In genomic region chr4:151184523-151185458, GRCh38 we compare ENCODE assay signal across 13 cellular contexts.
DNase-seq lines count a peak whose midpoint lies in the region; ATAC-seq and TF ChIP-seq lines count a peak whose summit lies in the region.
"Had no signal": no experiment of that assay in that cellular context is flagged by ENCODE, and none has a peak within 500 bp of the region (broad histone marks: within the 10 kb centered on the region; RNA-seq: fewer than 3 reads in every experiment).

No MANE protein-coding gene starts in this region.

- no peaks in the 10 kb centered on the region for H3K36me3 ChIP-seq in right lobe of liver

- TF ChIP-seq POLR2A in right lobe of liver (IDR thresholded peaks at IDR 0.05) = no peak

- ATAC-seq in right lobe of liver = peak; percentile 53 to 91 (median 80)

- intact Hi-C loops in right lobe of liver (cut with DNase I) = no loop called here

- no peaks in the 10 kb centered on the region for H3K9me3 ChIP-seq in right lobe of liver

- H3K4me3 ChIP-seq in AG09309 (ENCODE audit: control insufficient read depth, low read depth, low read length) (no peak overlapping the region), right lobe of liver (no peak overlapping the region)
- H3K4me3 ChIP-seq: coronary artery had no signal

- TF ChIP-seq CTCF in AG09309 (IDR thresholded peaks at IDR 0.05; ENCODE audit: control insufficient read depth, insufficient read depth, low read depth, low read length, missing control alignments) (no peak), right lobe of liver (IDR thresholded peaks at IDR 0.05) (no peak)

- WGBS in right lobe of liver (ENCODE audit: insufficient coverage, low coverage, low lambda C conversion rate, missing lambda C conversion rate) = 42% methylated on average over 3 of the region's 6 CpGs

- H3K27ac ChIP-seq in right lobe of liver = no peak overlapping the region
- H3K27ac ChIP-seq: coronary artery had no signal

- H3K4me1 ChIP-seq in right lobe of liver = peaks cover 0 to 11% (median 2%) of the 10 kb centered on the region in 4 donors

- DNase-seq in AG09309 (ENCODE audit: low read depth) (peak; percentile 20), LHCN-M2 (ENCODE audit: low read depth) (peak; percentile 54), brain pericyte (ENCODE audit: low read depth, low spot score) (peak; percentile 46), right lobe of liver (no peak), Ammon's horn (ENCODE audit: low spot score) (no peak), foreskin melanocyte (no peak), SHP77 (lab: John Stamatoyannopoulos, UW) (no peak)
- no peak for DNase-seq in effector CD4-positive, alpha-beta T cell
- DNase-seq: activated T-cell treated with anti-CD3 and anti-CD28 coated beads, Interleukin-2, amount 50 U/mL, for 48 hours; hippocampal formation; NCI-H1048; stimulated activated naive CD4-positive, alpha-beta T cell had no signal

- no peaks in the 10 kb centered on the region for H3K27me3 ChIP-seq in right lobe of liver

Comparison
In these comparisons a context has a peak if more than half of its experiments do, and no peak if none do; other contexts are left out.
1. DNase-seq: peak in AG09309 (single experiment), LHCN-M2 (single experiment) and brain pericyte (single experiment); none in right lobe of liver (0 of 3), Ammon's horn (single experiment), foreskin melanocyte (single experiment), effector CD4-positive, alpha-beta T cell (single experiment) and SHP77 (0 of 2).